In genomic region chr1:225999912-226000337, GRCh38 we compare ENCODE assay signal across 9 cellular contexts. TPM values are rescaled to one million over a fixed set of nuclear protein-coding genes. Genes with fewer than 3 reads are reported as not detected.
DNase-seq lines count a peak whose midpoint lies in the region; ATAC-seq and TF ChIP-seq lines count a peak whose summit lies in the region.
"Had no signal": no experiment of that assay in that cellular context is flagged by ENCODE, and none has a peak within 500 bp of the region (broad histone marks: within the 10 kb centered on the region; RNA-seq: fewer than 3 reads in every experiment).

No MANE protein-coding gene starts in this region.

- TF ChIP-seq CTCF in Loucy (conservative IDR thresholded peaks at IDR 0.05; ENCODE audit: low read length): no peak
- TF ChIP-seq CTCF in suprapubic skin (IDR thresholded peaks at IDR 0.05): no peak

- H3K36me3 ChIP-seq in Loucy (ENCODE audit: insufficient read depth, low read length) (peaks cover 3% of the 10 kb centered on the region; the same call in 1 of the 2 replicates), suprapubic skin (peaks cover 5% of the 10 kb centered on the region)

- H3K27me3 ChIP-seq in Loucy (ENCODE audit: insufficient read depth, low read length, poor library complexity, severe bottlenecking): no peaks in the 10 kb centered on the region
- H3K27me3 ChIP-seq in suprapubic skin: no peaks in the 10 kb centered on the region

- peak; percentile 39 for DNase-seq in NCI-H345 (lab: John Stamatoyannopoulos, UW)
- DNase-seq in NCI-H345 treated with DMSO at 0.1 percent for 48 hours (lab: John Stamatoyannopoulos, UW; ENCODE audit: unreplicated experiment): no peak
- peak; percentile 23 for DNase-seq in iris pigment epithelial cell (ENCODE audit: low read depth)
- DNase-seq in suprapubic skin (ENCODE audit: low spot score in 2 of 2): no peak
- DNase-seq in NCI-H82 treated with DMSO at 0.1 percent for 48 hours (lab: John Stamatoyannopoulos, UW; ENCODE audit: unreplicated experiment): no peak

- H3K27ac ChIP-seq in adipose tissue (ENCODE audit: low read depth, low read length) (peak overlapping the region; percentile 95), suprapubic skin (peak overlapping the region; percentile 98)

- H3K4me1 ChIP-seq in Loucy (ENCODE audit: insufficient read depth, low read length, poor library complexity, severe bottlenecking) (peaks cover 81% of the 10 kb centered on the region), suprapubic skin (peaks cover 68% of the 10 kb centered on the region)

- TF ChIP-seq POLR2A in suprapubic skin (IDR thresholded peaks at IDR 0.05): no peak

- H3K9me3 ChIP-seq in Loucy (ENCODE audit: insufficient read depth, low read depth, low read length): no peaks in the 10 kb centered on the region
- H3K9me3 ChIP-seq in suprapubic skin: no peaks in the 10 kb centered on the region

- peak overlapping the region; percentile 82 for H3K4me2 ChIP-seq in Loucy (ENCODE audit: low read depth, low read length, poor library complexity, severe bottlenecking)

- no peak for TF ChIP-seq EP300 in suprapubic skin (IDR thresholded peaks at IDR 0.05)

- peaks cover 31% of the 10 kb centered on the region for H4K20me1 ChIP-seq in Loucy (ENCODE audit: insufficient read depth, low read length, poor library complexity, severe bottlenecking)

- peaks cover 65% of the 10 kb centered on the region for H3K79me2 ChIP-seq in Loucy (ENCODE audit: insufficient read depth, low read length)

- 13 to 33% (median 22%) methylated on average over 8 to 10 of the region's 10 CpGs for WGBS in adipose tissue, 3 donors
- 37% methylated on average over 10 of the region's 10 CpGs for WGBS in suprapubic skin

- peak overlapping the region; percentile 69 for H3K4me3 ChIP-seq in Loucy (ENCODE audit: low read length, poor library complexity, severe bottlenecking)
- peak overlapping the region; percentile 85 for H3K4me3 ChIP-seq in suprapubic skin

- peak overlapping the region; percentile 83 for H3K9ac ChIP-seq in Loucy (ENCODE audit: low read depth, low read length, poor library complexity, severe bottlenecking)

- no peak overlapping the region for H2AFZ ChIP-seq in Loucy (ENCODE audit: low read length)

- no peaks in the 10 kb centered on the region for H3K9me2 ChIP-seq in Loucy (replicated peaks; ENCODE audit: low read depth, low read length)

- peaks cover 20% of the 10 kb centered on the region for H3F3A ChIP-seq in Loucy (ENCODE audit: low read depth)

- ATAC-seq in GM21737 (IDR thresholded peaks at IDR 0.05; ENCODE audit: unreplicated experiment): peak; percentile 30

RNA-seq across cellular contexts. Expression of gene SDE2, which starts 0.8 kb away (rescaled TPM):
- 10 to 100 TPM in 2 of 3 donors, 1 to 10 TPM in 1; 5.1 to 13.6 (median 13.0) TPM for polyA plus RNA-seq in adipose tissue
- total RNA-seq in suprapubic skin: 10 to 100 TPM; 19.7 to 37.2 (median 26.5) TPM

RNA-seq across cellular contexts. Expression of gene LEFTY2, which starts 58.9 kb away (rescaled TPM):
- polyA plus RNA-seq in adipose tissue: 10 to 100 TPM in 1 of 3 donors, 1 to 10 TPM in 2; 2.2 to 13.2 (median 4.8) TPM
- total RNA-seq in suprapubic skin: under 1 TPM in 1 of 4 donors, not detected in 3; 0.26 TPM
- total RNA-seq: Daoy had no signal

Comparison
In these comparisons a context has a peak if more than half of its experiments do, and no peak if none do; other contexts are left out.
1. DNase-seq: peak in NCI-H345 (single experiment) and iris pigment epithelial cell (single experiment); none in NCI-H345 treated with DMSO at 0.1 percent for 48 hours (single experiment), suprapubic skin (0 of 2) and NCI-H82 treated with DMSO at 0.1 percent for 48 hours (single experiment).